18 cellular contexts compared by ENCODE assay signal in the genomic region with DNA sequence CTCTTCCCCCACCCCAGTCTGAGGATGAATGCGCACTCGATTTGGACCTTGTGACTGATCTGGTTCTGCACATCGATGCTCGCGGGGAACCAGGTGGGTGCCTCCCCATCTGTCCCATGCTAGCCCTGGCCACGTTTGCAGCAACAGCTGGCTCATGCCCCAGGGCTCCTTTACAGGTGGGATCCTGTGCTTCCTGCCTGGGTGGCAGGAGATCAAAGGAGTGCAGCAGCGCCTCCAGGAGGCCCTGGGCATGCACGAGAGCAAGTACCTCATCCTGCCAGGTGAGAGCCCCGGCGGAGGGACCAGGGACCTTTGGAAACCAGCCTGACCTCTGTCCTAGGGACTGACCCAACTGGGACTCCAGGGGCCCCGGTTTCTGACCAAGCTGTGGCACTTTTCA.
"Had no signal": no experiment of that assay in that cellular context is flagged by ENCODE, and none has a peak within 500 bp of the region (broad histone marks: within the 10 kb centered on the region; RNA-seq: fewer than 3 reads in every experiment).

No MANE protein-coding gene starts in this region.

- H3K27ac Mint-ChIP-seq: activated CD8-positive, alpha-beta memory T cell treated with anti-CD3 and anti-CD28 coated beads, Interleukin-2, amount 10 ng/mL, durations not matched to agents 7 days and 5 days; activated naive CD8-positive, alpha-beta T cell treated with anti-CD3 and anti-CD28 coated beads for 36 hours had no signal

- H3K4me1 ChIP-seq: pancreas, uterus had no signal

- H3K27ac ChIP-seq: heart left ventricle, pancreas, stomach, thoracic aorta, uterus had no signal

- ATAC-seq: activated CD8-positive, alpha-beta memory T cell treated with anti-CD3 and anti-CD28 coated beads, Interleukin-2, amount 10 ng/mL, durations not matched to agents 7 days and 5 days; activated T-cell treated with anti-CD3 and anti-CD28 coated beads, Interleukin-2, amount 50 U/mL, for 4 hours; left ventricle myocardium superior; pancreas had no signal

- H3K4me3 ChIP-seq: heart left ventricle, pancreas, stomach, thoracic aorta, uterus had no signal

- H3K9me3 ChIP-seq: heart left ventricle, pancreas, stomach, thoracic aorta, uterus had no signal

- H3K9me3 Mint-ChIP-seq: activated naive CD8-positive, alpha-beta T cell treated with anti-CD3 and anti-CD28 coated beads for 36 hours; activated T-cell treated with anti-CD3 and anti-CD28 coated beads, Interleukin-2, amount 50 U/mL, for 4 hours had no signal

- DNase-seq: activated CD4-positive, alpha-beta T cell treated with anti-CD3 and anti-CD28 coated beads for 1 hour; activated CD4-positive, alpha-beta T cell treated with anti-CD3 and anti-CD28 coated beads, Interleukin-2, amount 50 U/mL, for 48 hours; activated CD8-positive, alpha-beta memory T cell treated with anti-CD3 and anti-CD28 coated beads, Interleukin-2, amount 10 ng/mL, durations not matched to agents 7 days and 5 days; activated gamma-delta T cell; activated naive CD8-positive, alpha-beta T cell treated with anti-CD3 and anti-CD28 coated beads for 36 hours; activated T-cell treated with anti-CD3 and anti-CD28 coated beads, Interleukin-2, amount 50 U/mL, for 4 hours; aorta; foreskin melanocyte; heart left ventricle; left ventricle myocardium superior; mesenchymal stem cell; pancreas; stimulated activated CD4-positive, alpha-beta T cell treated with anti-CD3 and anti-CD28 coated beads, Interleukin-15, amount 100 ng/mL, for 24 hours; stimulated activated CD4-positive, alpha-beta T cell treated with anti-CD3 and anti-CD28 coated beads, Interleukin-4, amount 100 ng/mL, for 4 hours; stomach; T-helper 2 cell; uterus had no signal

- H3K27me3 Mint-ChIP-seq: activated CD8-positive, alpha-beta memory T cell treated with anti-CD3 and anti-CD28 coated beads, Interleukin-2, amount 10 ng/mL, durations not matched to agents 7 days and 5 days; activated naive CD8-positive, alpha-beta T cell treated with anti-CD3 and anti-CD28 coated beads for 36 hours had no signal

- H3K36me3 ChIP-seq: uterus had no signal

- H3K27me3 ChIP-seq: heart left ventricle, pancreas, stomach, uterus had no signal

- H3K4me3 Mint-ChIP-seq: activated CD8-positive, alpha-beta memory T cell treated with anti-CD3 and anti-CD28 coated beads, Interleukin-2, amount 10 ng/mL, durations not matched to agents 7 days and 5 days; activated naive CD8-positive, alpha-beta T cell treated with anti-CD3 and anti-CD28 coated beads for 36 hours; activated T-cell treated with anti-CD3 and anti-CD28 coated beads, Interleukin-2, amount 50 U/mL, for 4 hours had no signal

- H3K4me1 Mint-ChIP-seq: activated CD8-positive, alpha-beta memory T cell treated with anti-CD3 and anti-CD28 coated beads, Interleukin-2, amount 10 ng/mL, durations not matched to agents 7 days and 5 days; activated naive CD8-positive, alpha-beta T cell treated with anti-CD3 and anti-CD28 coated beads for 36 hours had no signal
